20 cellular contexts compared by ENCODE assay signal in genomic region chr3:106570426-106570825, GRCh38.
"Had no signal": no experiment of that assay in that cellular context is flagged by ENCODE, and none has a peak within 500 bp of the region (broad histone marks: within the 10 kb centered on the region; RNA-seq: fewer than 3 reads in every experiment).

No MANE protein-coding gene starts in this region.

- H3K4me3 ChIP-seq: esophagus squamous epithelium, gastroesophageal sphincter, prostate gland, right lobe of liver, tibial artery, upper lobe of left lung, uterus had no signal

- H3K27me3 ChIP-seq: esophagus squamous epithelium, gastroesophageal sphincter, right lobe of liver, tibial artery, upper lobe of left lung, uterus had no signal

- DNase-seq: cortex of kidney; effector memory CD4-positive, alpha-beta T cell; esophagus squamous epithelium; kidney; mammary epithelial cell; naive thymus-derived CD4-positive, alpha-beta T cell; nephron progenitor cell; retina; right lobe of liver; stimulated activated CD4-positive, alpha-beta T cell treated with anti-CD3 and anti-CD28 coated beads, Interleukin-4, amount 100 ng/mL, for 1 hour; stimulated activated CD8-positive, alpha-beta memory T cell treated with anti-CD3 and anti-CD28 coated beads, Interleukin-4, amount 100 ng/mL, for 48 hours; tibial artery; upper lobe of left lung; uterus had no signal

- H3K36me3 ChIP-seq: esophagus squamous epithelium, gastroesophageal sphincter, prostate gland, right lobe of liver, tibial artery, upper lobe of left lung, uterus had no signal

- H3K79me2 ChIP-seq: parathyroid adenoma had no signal

- H3K27ac ChIP-seq: esophagus squamous epithelium, gastroesophageal sphincter, parathyroid adenoma, prostate gland, right lobe of liver, tibial artery, upper lobe of left lung, uterus had no signal

- H3K4me1 Mint-ChIP-seq: naive thymus-derived CD4-positive, alpha-beta T cell had no signal

- H3K4me3 Mint-ChIP-seq: naive thymus-derived CD4-positive, alpha-beta T cell; nephron progenitor cell; stimulated activated effector memory CD8-positive, alpha-beta T cell treated with anti-CD3 and anti-CD28 coated beads, Interleukin-12 subunit alpha, Interleukin-12 subunit beta, amount 100 ng/mL, for 72 hours; stimulated activated naive CD8-positive, alpha-beta T cell treated with anti-CD3 and anti-CD28 coated beads, Interleukin-15, Interleukin-2, amounts not matched to agents 100 ng/mL and 50 ng/mL, for 24 hours had no signal

- H3K27me3 Mint-ChIP-seq: naive thymus-derived CD4-positive, alpha-beta T cell; stimulated activated naive CD8-positive, alpha-beta T cell treated with anti-CD3 and anti-CD28 coated beads, Interleukin-15, Interleukin-2, amounts not matched to agents 100 ng/mL and 50 ng/mL, for 24 hours had no signal

- H3K9me3 ChIP-seq: esophagus squamous epithelium, gastroesophageal sphincter, prostate gland, right lobe of liver, tibial artery, upper lobe of left lung, uterus had no signal

- H3K36me3 Mint-ChIP-seq: naive thymus-derived CD4-positive, alpha-beta T cell; stimulated activated effector memory CD8-positive, alpha-beta T cell treated with anti-CD3 and anti-CD28 coated beads, Interleukin-12 subunit alpha, Interleukin-12 subunit beta, amount 100 ng/mL, for 72 hours had no signal

- H2AFZ ChIP-seq: parathyroid adenoma had no signal

- H3K27ac Mint-ChIP-seq: naive thymus-derived CD4-positive, alpha-beta T cell; nephron progenitor cell; stimulated activated effector memory CD8-positive, alpha-beta T cell treated with anti-CD3 and anti-CD28 coated beads, Interleukin-12 subunit alpha, Interleukin-12 subunit beta, amount 100 ng/mL, for 72 hours; stimulated activated naive CD8-positive, alpha-beta T cell treated with anti-CD3 and anti-CD28 coated beads, Interleukin-15, Interleukin-2, amounts not matched to agents 100 ng/mL and 50 ng/mL, for 24 hours had no signal

- H3K9me3 Mint-ChIP-seq: nephron progenitor cell; stimulated activated effector memory CD8-positive, alpha-beta T cell treated with anti-CD3 and anti-CD28 coated beads, Interleukin-12 subunit alpha, Interleukin-12 subunit beta, amount 100 ng/mL, for 72 hours; stimulated activated naive CD8-positive, alpha-beta T cell treated with anti-CD3 and anti-CD28 coated beads, Interleukin-15, Interleukin-2, amounts not matched to agents 100 ng/mL and 50 ng/mL, for 24 hours had no signal

- FAIRE-seq: endometrium, kidney had no signal

- H3K9ac ChIP-seq: parathyroid adenoma had no signal

- H3K4me1 ChIP-seq: esophagus squamous epithelium, gastroesophageal sphincter, parathyroid adenoma, prostate gland, right lobe of liver, tibial artery, uterus had no signal
